In genomic region chr6:26285143-26286134, GRCh38 we compare ENCODE assay signal across 1 cellular context.
A peak's percentile ranks its signal among the peaks of the same experiment; 100 is the strongest.
TF ChIP-seq lines count a peak whose summit lies in the region.

No MANE protein-coding gene starts in this region.

TF ChIP-seq in HepG2, 621 proteins besides CTCF, POLR2A, EP300 and RAD21 (continued from another document and continues in another):
- TF ChIP-seq ZNF512 (CRISPR knock-in tag; IDR thresholded peaks at IDR 0.05) (no peak), ZBTB3 (CRISPR knock-in tag; IDR thresholded peaks at IDR 0.05; ENCODE audit: borderline replicate concordance, low read depth) (no peak; the same call in 1 of the 2 replicates), PHF5A (CRISPR knock-in tag; IDR thresholded peaks at IDR 0.05; ENCODE audit: low read depth, unreplicated experiment) (peak; percentile 23), NFKB2 (CRISPR knock-in tag; IDR thresholded peaks at IDR 0.05; ENCODE audit: borderline replicate concordance) (peak; percentile 97), ZNF468 (CRISPR knock-in tag; IDR thresholded peaks at IDR 0.05) (0 out of 2 replicates have a peak, but pooled peaks have one; percentile 48), ZNF616 (CRISPR knock-in tag; IDR thresholded peaks at IDR 0.05; ENCODE audit: low read depth) (peak; percentile 87; the same call in 1 of the 2 replicates), ZNF800 (CRISPR knock-in tag; IDR thresholded peaks at IDR 0.05) (peak; percentile 80; the same call in 1 of the 2 replicates), ZNF746 (CRISPR knock-in tag; IDR thresholded peaks at IDR 0.05) (no peak), ISL2 (CRISPR knock-in tag; IDR thresholded peaks at IDR 0.05) (peak; percentile 73; the same call in 1 of the 2 replicates), ZFP36L2 (CRISPR knock-in tag; IDR thresholded peaks at IDR 0.05) (no peak), ZFP62 (CRISPR knock-in tag; IDR thresholded peaks at IDR 0.05) (no peak), PCBP1 (IDR thresholded peaks at IDR 0.05; ENCODE audit: borderline replicate concordance, low read depth, low read length) (peak; percentile 53; the same call in 1 of the 2 replicates), ZNF235 (CRISPR knock-in tag; IDR thresholded peaks at IDR 0.05; ENCODE audit: borderline replicate concordance) (no peak), FOXA3 (CRISPR knock-in tag; IDR thresholded peaks at IDR 0.05) (0 out of 2 replicates have a peak, but pooled peaks have one; percentile 27), ZNF652 (CRISPR knock-in tag; IDR thresholded peaks at IDR 0.05; ENCODE audit: borderline replicate concordance, low read depth) (0 out of 2 replicates have a peak, but pooled peaks have one; percentile 8), ZNF790 (CRISPR knock-in tag; IDR thresholded peaks at IDR 0.05; ENCODE audit: borderline replicate concordance) (0 out of 2 replicates have a peak, but pooled peaks have one; percentile 71), TRIM22 (IDR thresholded peaks at IDR 0.05) (no peak), FOXC1 (CRISPR knock-in tag; IDR thresholded peaks at IDR 0.05; ENCODE audit: borderline replicate concordance) (peak; percentile 74; the same call in 1 of the 2 replicates), ZBTB42 (CRISPR knock-in tag; IDR thresholded peaks at IDR 0.05) (no peak), ZNF569 (CRISPR knock-in tag; IDR thresholded peaks at IDR 0.05; ENCODE audit: borderline replicate concordance) (no peak), GABPA (IDR thresholded peaks at IDR 0.05; ENCODE audit: low read depth, low read length) (peak; percentile 25; the same call in 1 of the 2 replicates), GABPA (CRISPR knock-in tag; IDR thresholded peaks at IDR 0.05; ENCODE audit: low read depth) (peak; percentile 83), ZNF280B (CRISPR knock-in tag; IDR thresholded peaks at IDR 0.05; ENCODE audit: borderline replicate concordance) (no peak), ZNF672 (CRISPR knock-in tag; IDR thresholded peaks at IDR 0.05) (no peak), NRL (CRISPR knock-in tag; IDR thresholded peaks at IDR 0.05; ENCODE audit: borderline replicate concordance) (peak; percentile 89), ZNF607 (CRISPR knock-in tag; IDR thresholded peaks at IDR 0.05; ENCODE audit: borderline replicate concordance) (peak; percentile 96), MBNL3 (CRISPR knock-in tag; conservative IDR thresholded peaks at IDR 0.05) (no peak), ZNF766 (CRISPR knock-in tag; IDR thresholded peaks at IDR 0.05; ENCODE audit: borderline replicate concordance) (peak; percentile 77; the same call in 1 of the 2 replicates), SCMH1 (CRISPR knock-in tag; IDR thresholded peaks at IDR 0.05; ENCODE audit: borderline replicate concordance) (no peak), KLF9 (CRISPR knock-in tag; IDR thresholded peaks at IDR 0.05; ENCODE audit: low read depth) (no peak), TCF7 (IDR thresholded peaks at IDR 0.05; ENCODE audit: low read depth) (no peak), ZNF841 (CRISPR knock-in tag; IDR thresholded peaks at IDR 0.05; ENCODE audit: borderline replicate concordance) (no peak), ZNF883 (CRISPR knock-in tag; IDR thresholded peaks at IDR 0.05; ENCODE audit: not compliant biosample characterization) (no peak), POLR2G (IDR thresholded peaks at IDR 0.05; ENCODE audit: low read depth, low read length) (peak; percentile 92), RBM39 (IDR thresholded peaks at IDR 0.05; ENCODE audit: low read depth, low read length, poor library complexity, severe bottlenecking) (peak; percentile 54), ZNF510 (CRISPR knock-in tag; IDR thresholded peaks at IDR 0.05; ENCODE audit: low read depth) (no peak; the same call in 1 of the 2 replicates), GABPB1 (CRISPR knock-in tag; IDR thresholded peaks at IDR 0.05) (peak; percentile 89), DMAP1 (CRISPR knock-in tag; IDR thresholded peaks at IDR 0.05) (peak; percentile 81; the same call in 1 of the 2 replicates)
- TF ChIP-seq, protein P1, sequence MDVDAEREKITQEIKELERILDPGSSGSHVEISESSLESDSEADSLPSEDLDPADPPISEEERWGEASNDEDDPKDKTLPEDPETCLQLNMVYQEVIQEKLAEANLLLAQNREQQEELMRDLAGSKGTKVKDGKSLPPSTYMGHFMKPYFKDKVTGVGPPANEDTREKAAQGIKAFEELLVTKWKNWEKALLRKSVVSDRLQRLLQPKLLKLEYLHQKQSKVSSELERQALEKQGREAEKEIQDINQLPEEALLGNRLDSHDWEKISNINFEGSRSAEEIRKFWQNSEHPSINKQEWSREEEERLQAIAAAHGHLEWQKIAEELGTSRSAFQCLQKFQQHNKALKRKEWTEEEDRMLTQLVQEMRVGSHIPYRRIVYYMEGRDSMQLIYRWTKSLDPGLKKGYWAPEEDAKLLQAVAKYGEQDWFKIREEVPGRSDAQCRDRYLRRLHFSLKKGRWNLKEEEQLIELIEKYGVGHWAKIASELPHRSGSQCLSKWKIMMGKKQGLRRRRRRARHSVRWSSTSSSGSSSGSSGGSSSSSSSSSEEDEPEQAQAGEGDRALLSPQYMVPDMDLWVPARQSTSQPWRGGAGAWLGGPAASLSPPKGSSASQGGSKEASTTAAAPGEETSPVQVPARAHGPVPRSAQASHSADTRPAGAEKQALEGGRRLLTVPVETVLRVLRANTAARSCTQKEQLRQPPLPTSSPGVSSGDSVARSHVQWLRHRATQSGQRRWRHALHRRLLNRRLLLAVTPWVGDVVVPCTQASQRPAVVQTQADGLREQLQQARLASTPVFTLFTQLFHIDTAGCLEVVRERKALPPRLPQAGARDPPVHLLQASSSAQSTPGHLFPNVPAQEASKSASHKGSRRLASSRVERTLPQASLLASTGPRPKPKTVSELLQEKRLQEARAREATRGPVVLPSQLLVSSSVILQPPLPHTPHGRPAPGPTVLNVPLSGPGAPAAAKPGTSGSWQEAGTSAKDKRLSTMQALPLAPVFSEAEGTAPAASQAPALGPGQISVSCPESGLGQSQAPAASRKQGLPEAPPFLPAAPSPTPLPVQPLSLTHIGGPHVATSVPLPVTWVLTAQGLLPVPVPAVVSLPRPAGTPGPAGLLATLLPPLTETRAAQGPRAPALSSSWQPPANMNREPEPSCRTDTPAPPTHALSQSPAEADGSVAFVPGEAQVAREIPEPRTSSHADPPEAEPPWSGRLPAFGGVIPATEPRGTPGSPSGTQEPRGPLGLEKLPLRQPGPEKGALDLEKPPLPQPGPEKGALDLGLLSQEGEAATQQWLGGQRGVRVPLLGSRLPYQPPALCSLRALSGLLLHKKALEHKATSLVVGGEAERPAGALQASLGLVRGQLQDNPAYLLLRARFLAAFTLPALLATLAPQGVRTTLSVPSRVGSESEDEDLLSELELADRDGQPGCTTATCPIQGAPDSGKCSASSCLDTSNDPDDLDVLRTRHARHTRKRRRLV (CRISPR knock-in tag; IDR thresholded peaks at IDR 0.05), result no peak; the same call in 1 of the 2 replicates
- TF ChIP-seq, protein P2, sequence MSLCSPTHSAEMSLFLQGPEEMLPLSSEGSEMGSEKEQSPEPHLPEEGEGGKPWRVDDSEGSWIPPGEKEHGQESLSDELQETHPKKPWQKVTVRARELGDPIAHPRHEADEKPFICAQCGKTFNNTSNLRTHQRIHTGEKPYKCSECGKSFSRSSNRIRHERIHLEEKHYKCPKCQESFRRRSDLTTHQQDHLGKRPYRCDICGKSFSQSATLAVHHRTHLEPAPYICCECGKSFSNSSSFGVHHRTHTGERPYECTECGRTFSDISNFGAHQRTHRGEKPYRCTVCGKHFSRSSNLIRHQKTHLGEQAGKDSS (CRISPR knock-in tag; IDR thresholded peaks at IDR 0.05; ENCODE audit: borderline replicate concordance, low read depth), result peak; percentile 26; the same call in 1 of the 2 replicates
- TF ChIP-seq, protein P3, sequence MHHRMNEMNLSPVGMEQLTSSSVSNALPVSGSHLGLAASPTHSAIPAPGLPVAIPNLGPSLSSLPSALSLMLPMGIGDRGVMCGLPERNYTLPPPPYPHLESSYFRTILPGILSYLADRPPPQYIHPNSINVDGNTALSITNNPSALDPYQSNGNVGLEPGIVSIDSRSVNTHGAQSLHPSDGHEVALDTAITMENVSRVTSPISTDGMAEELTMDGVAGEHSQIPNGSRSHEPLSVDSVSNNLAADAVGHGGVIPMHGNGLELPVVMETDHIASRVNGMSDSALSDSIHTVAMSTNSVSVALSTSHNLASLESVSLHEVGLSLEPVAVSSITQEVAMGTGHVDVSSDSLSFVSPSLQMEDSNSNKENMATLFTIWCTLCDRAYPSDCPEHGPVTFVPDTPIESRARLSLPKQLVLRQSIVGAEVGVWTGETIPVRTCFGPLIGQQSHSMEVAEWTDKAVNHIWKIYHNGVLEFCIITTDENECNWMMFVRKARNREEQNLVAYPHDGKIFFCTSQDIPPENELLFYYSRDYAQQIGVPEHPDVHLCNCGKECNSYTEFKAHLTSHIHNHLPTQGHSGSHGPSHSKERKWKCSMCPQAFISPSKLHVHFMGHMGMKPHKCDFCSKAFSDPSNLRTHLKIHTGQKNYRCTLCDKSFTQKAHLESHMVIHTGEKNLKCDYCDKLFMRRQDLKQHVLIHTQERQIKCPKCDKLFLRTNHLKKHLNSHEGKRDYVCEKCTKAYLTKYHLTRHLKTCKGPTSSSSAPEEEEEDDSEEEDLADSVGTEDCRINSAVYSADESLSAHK (CRISPR knock-in tag; IDR thresholded peaks at IDR 0.05; ENCODE audit: borderline replicate concordance), result no peak
- TF ChIP-seq, protein P4, sequence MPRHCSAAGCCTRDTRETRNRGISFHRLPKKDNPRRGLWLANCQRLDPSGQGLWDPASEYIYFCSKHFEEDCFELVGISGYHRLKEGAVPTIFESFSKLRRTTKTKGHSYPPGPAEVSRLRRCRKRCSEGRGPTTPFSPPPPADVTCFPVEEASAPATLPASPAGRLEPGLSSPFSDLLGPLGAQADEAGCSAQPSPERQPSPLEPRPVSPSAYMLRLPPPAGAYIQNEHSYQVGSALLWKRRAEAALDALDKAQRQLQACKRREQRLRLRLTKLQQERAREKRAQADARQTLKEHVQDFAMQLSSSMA (CRISPR knock-in tag; IDR thresholded peaks at IDR 0.05), result peak; percentile 65; the same call in 1 of the 2 replicates
- TF ChIP-seq, protein P5, sequence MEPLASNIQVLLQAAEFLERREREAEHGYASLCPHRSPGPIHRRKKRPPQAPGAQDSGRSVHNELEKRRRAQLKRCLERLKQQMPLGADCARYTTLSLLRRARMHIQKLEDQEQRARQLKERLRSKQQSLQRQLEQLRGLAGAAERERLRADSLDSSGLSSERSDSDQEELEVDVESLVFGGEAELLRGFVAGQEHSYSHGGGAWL (CRISPR knock-in tag; IDR thresholded peaks at IDR 0.05), result peak; percentile 45; the same call in 1 of the 2 replicates
